In the genomic region with DNA sequence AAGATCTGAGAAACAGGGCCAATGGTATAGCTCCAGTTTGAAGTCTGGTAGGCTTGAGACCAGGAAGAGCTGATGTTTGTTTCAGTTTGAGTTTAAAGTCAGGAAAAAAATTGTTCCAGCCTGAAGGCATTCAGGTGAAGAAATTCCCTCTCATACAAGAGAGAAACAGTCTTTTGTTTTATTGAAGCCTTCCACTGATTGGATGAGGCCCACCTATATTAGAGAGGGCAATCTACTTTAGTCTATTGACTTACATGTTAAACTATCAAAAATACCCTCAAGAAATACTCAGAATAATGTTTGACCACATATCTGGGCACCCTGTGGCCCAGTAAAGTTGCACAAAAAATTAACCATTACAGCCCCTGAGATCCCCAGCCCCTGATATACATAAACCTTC, we compare ENCODE assay signal across 30 cellular contexts. TPM values are rescaled to one million over a fixed set of nuclear protein-coding genes. Genes with fewer than 3 reads are reported as not detected.
"Had no signal": no experiment of that assay in that cellular context is flagged by ENCODE, and none has a peak within 500 bp of the region (broad histone marks: within the 10 kb centered on the region; RNA-seq: fewer than 3 reads in every experiment).

No MANE protein-coding gene starts in this region.

- H3K9me3 ChIP-seq: ovary, psoas muscle, right lobe of liver, sigmoid colon, spleen, stomach, thoracic aorta, thyroid gland, tibial nerve, upper lobe of left lung, vagina had no signal

- H3K27ac Mint-ChIP-seq: naive thymus-derived CD4-positive, alpha-beta T cell; natural killer cell; nephron; neural progenitor cell; progenitor cell of endocrine pancreas; stimulated activated memory B cell treated with anti-CD40 and anti-IgM and Interleukin-4, amounts not matched to agents 10 μg/mL and 1 μg/mL and 100 μg/mL, for 72 hours; stimulated activated naive CD8-positive, alpha-beta T cell treated with anti-CD3 and anti-CD28 coated beads, Interleukin-15, Interleukin-2, amounts not matched to agents 100 ng/mL and 50 ng/mL, for 24 hours had no signal

- ATAC-seq: naive thymus-derived CD4-positive, alpha-beta T cell; natural killer cell; psoas muscle; right cardiac atrium; right lobe of liver; stimulated activated memory B cell treated with anti-CD40 and anti-IgM and Interleukin-4, amounts not matched to agents 10 μg/mL and 1 μg/mL and 100 μg/mL, for 72 hours had no signal

- H3K36me3 ChIP-seq: neural progenitor cell, ovary, right lobe of liver, sigmoid colon, spleen, stomach, thoracic aorta, thyroid gland, tibial nerve, upper lobe of left lung, vagina had no signal

- H3K4me1 ChIP-seq: neural progenitor cell had no signal

- H3K79me2 ChIP-seq: parathyroid adenoma had no signal

- H3K27ac ChIP-seq: neural progenitor cell, ovary, parathyroid adenoma, psoas muscle, right lobe of liver, sigmoid colon, spleen, stomach, thoracic aorta, thyroid gland, tibial nerve, upper lobe of left lung, vagina had no signal

- FAIRE-seq: urothelium cell line had no signal

- DNase-seq: naive thymus-derived CD4-positive, alpha-beta T cell; natural killer cell; occipital lobe; ovary; posterior cingulate gyrus; psoas muscle; right cardiac atrium; right lobe of liver; sigmoid colon; spleen; stimulated activated CD4-positive, alpha-beta T cell treated with anti-CD3 and anti-CD28 coated beads, Interleukin-12 subunit alpha, Interleukin-12 subunit beta, amount 100 ng/mL, for 4 hours; stimulated activated CD4-positive, alpha-beta T cell treated with anti-CD3 and anti-CD28 coated beads, Interleukin-1b, Interleukin-23, amount 100 ng/mL, for 48 hours; stimulated activated CD4-positive, alpha-beta T cell treated with anti-CD3 and anti-CD28 coated beads, Interleukin-4, amount 100 ng/mL, for 1 hour; stimulated activated CD4-positive, alpha-beta T cell treated with anti-CD3 and anti-CD28 coated beads, Interleukin-4, amount 100 ng/mL, for 4 hours; stimulated activated CD8-positive, alpha-beta memory T cell treated with anti-CD3 and anti-CD28 coated beads, Interleukin-4, amount 100 ng/mL, for 48 hours; stimulated activated naive CD4-positive, alpha-beta T cell; stomach; thyroid gland; upper lobe of left lung had no signal

- H3K9me3 Mint-ChIP-seq: naive thymus-derived CD4-positive, alpha-beta T cell; natural killer cell; nephron; neural progenitor cell; stimulated activated memory B cell treated with anti-CD40 and anti-IgM and Interleukin-4, amounts not matched to agents 10 μg/mL and 1 μg/mL and 100 μg/mL, for 72 hours; stimulated activated naive CD8-positive, alpha-beta T cell treated with anti-CD3 and anti-CD28 coated beads, Interleukin-15, Interleukin-2, amounts not matched to agents 100 ng/mL and 50 ng/mL, for 24 hours had no signal

- H3K9ac ChIP-seq: neural progenitor cell, parathyroid adenoma had no signal

- H2AFZ ChIP-seq: neural progenitor cell, parathyroid adenoma had no signal

- H3K27me3 Mint-ChIP-seq: progenitor cell of endocrine pancreas; stimulated activated memory B cell treated with anti-CD40 and anti-IgM and Interleukin-4, amounts not matched to agents 10 μg/mL and 1 μg/mL and 100 μg/mL, for 72 hours had no signal

- H3K4me3 Mint-ChIP-seq: naive thymus-derived CD4-positive, alpha-beta T cell; natural killer cell; nephron; neural progenitor cell; stimulated activated memory B cell treated with anti-CD40 and anti-IgM and Interleukin-4, amounts not matched to agents 10 μg/mL and 1 μg/mL and 100 μg/mL, for 72 hours; stimulated activated naive CD8-positive, alpha-beta T cell treated with anti-CD3 and anti-CD28 coated beads, Interleukin-15, Interleukin-2, amounts not matched to agents 100 ng/mL and 50 ng/mL, for 24 hours had no signal

- H3K27me3 ChIP-seq: neural progenitor cell, ovary, right lobe of liver, sigmoid colon, spleen, thyroid gland, tibial nerve, upper lobe of left lung, vagina had no signal

- H3K4me3 ChIP-seq: neural progenitor cell, ovary, psoas muscle, right lobe of liver, sigmoid colon, smooth muscle cell, spleen, stomach, thoracic aorta, thyroid gland, tibial nerve, upper lobe of left lung, vagina had no signal

- H3K4me1 Mint-ChIP-seq: stimulated activated memory B cell treated with anti-CD40 and anti-IgM and Interleukin-4, amounts not matched to agents 10 μg/mL and 1 μg/mL and 100 μg/mL, for 72 hours had no signal

- H3K4me2 ChIP-seq: neural progenitor cell, smooth muscle cell had no signal

- H3K36me3 Mint-ChIP-seq: naive thymus-derived CD4-positive, alpha-beta T cell; natural killer cell; neural progenitor cell; stimulated activated memory B cell treated with anti-CD40 and anti-IgM and Interleukin-4, amounts not matched to agents 10 μg/mL and 1 μg/mL and 100 μg/mL, for 72 hours had no signal

RNA-seq across cellular contexts. Expression of gene DEPDC1B, which starts 5.2 kb away (rescaled TPM):
- total RNA-seq: thoracic aorta had no signal
- polyA plus RNA-seq: naive thymus-derived CD4-positive, alpha-beta T cell had no signal
